In genomic region chr2:28004086-28004485, GRCh38 we compare ENCODE assay signal across 11 cellular contexts.
DNase-seq lines count a peak whose midpoint lies in the region; ATAC-seq and TF ChIP-seq lines count a peak whose summit lies in the region.
"Had no signal": no experiment of that assay in that cellular context is flagged by ENCODE, and none has a peak within 500 bp of the region (broad histone marks: within the 10 kb centered on the region; RNA-seq: fewer than 3 reads in every experiment).

No MANE protein-coding gene starts in this region.

- H3K4me1 ChIP-seq in skeletal muscle satellite cell (ENCODE audit: control insufficient read depth, insufficient read depth, low read length) (peaks cover 13% of the 10 kb centered on the region), GM23338 (ENCODE audit: insufficient read depth) (no peaks in the 10 kb centered on the region)

- DNase-seq in activated CD4-positive, alpha-beta T cell treated with anti-CD3 and anti-CD28 coated beads for 36 hours, result peak; percentile 39
- no peak for DNase-seq in activated CD4-positive, alpha-beta T cell treated with anti-CD3 and anti-CD28 coated beads for 1 hour
- DNase-seq in MV-4-11 (lab: John Stamatoyannopoulos, UW) (peak; percentile 45), astrocyte of the hippocampus (ENCODE audit: low read depth, low spot score) (peak; percentile 80), NCI-H1092 (lab: John Stamatoyannopoulos, UW) (no peak), GM23338 (ENCODE audit: low spot score) (no peak)
- DNase-seq: H7, naive B cell had no signal

- H3F3A ChIP-seq in GM23338 (replicated peaks; ENCODE audit: low read depth), result no peaks in the 10 kb centered on the region

- CTCF ChIA-PET in activated CD4-positive, alpha-beta T cell treated with anti-CD3 and anti-CD28 coated beads for 36 hours (lab: Charles Lee), result interaction anchor here (0.6 to 1.1 kb wide), 4 partner anchors 119 to 493 kb away, joined by 3 read pairs; no protein-coding TSS in a partner anchor

- H3K9me3 Mint-ChIP-seq in activated CD4-positive, alpha-beta T cell treated with anti-CD3 and anti-CD28 coated beads for 36 hours (ENCODE audit: low read depth), result no peaks in the 10 kb centered on the region
- no peaks in the 10 kb centered on the region; the same call in 2 of the 3 replicates for H3K9me3 Mint-ChIP-seq in GM23338

- no peak overlapping the region for H3K4me3 Mint-ChIP-seq in activated CD4-positive, alpha-beta T cell treated with anti-CD3 and anti-CD28 coated beads for 36 hours
- H3K4me3 Mint-ChIP-seq in GM23338, result no peak overlapping the region
- H3K4me3 Mint-ChIP-seq: B cell, naive B cell had no signal

- no peaks in the 10 kb centered on the region for H3K9me2 ChIP-seq in GM23338 (ENCODE audit: insufficient read depth)

- no peaks in the 10 kb centered on the region for H3K27me3 ChIP-seq in skeletal muscle satellite cell (ENCODE audit: control insufficient read depth, insufficient read depth, low read length)
- no peaks in the 10 kb centered on the region for H3K27me3 ChIP-seq in GM23338 (ENCODE audit: insufficient read depth)

- no peak for TF ChIP-seq CTCF in GM23338 (conservative IDR thresholded peaks at IDR 0.05; ENCODE audit: low read depth in 2 of 2)

- H3K36me3 ChIP-seq in skeletal muscle satellite cell (ENCODE audit: insufficient read depth, low read length), result no peaks in the 10 kb centered on the region
- H3K36me3 ChIP-seq in GM23338 (ENCODE audit: insufficient read depth), result no peaks in the 10 kb centered on the region

- H3K4me1 Mint-ChIP-seq in activated CD4-positive, alpha-beta T cell treated with anti-CD3 and anti-CD28 coated beads for 36 hours, result peaks cover 22% of the 10 kb centered on the region
- H3K4me1 Mint-ChIP-seq in GM23338, result no peaks in the 10 kb centered on the region

- H3K36me3 Mint-ChIP-seq in activated CD4-positive, alpha-beta T cell treated with anti-CD3 and anti-CD28 coated beads for 36 hours (ENCODE audit: low read depth), result peaks cover 8% of the 10 kb centered on the region
- peaks cover 5% of the 10 kb centered on the region; the same call in 2 of the 3 replicates for H3K36me3 Mint-ChIP-seq in GM23338 (ENCODE audit: low read depth)

- H2AFZ ChIP-seq in GM23338, result no peak overlapping the region

- H4K20me1 ChIP-seq in GM23338 (replicated peaks; ENCODE audit: insufficient read depth), result no peaks in the 10 kb centered on the region

- H3K4me2 ChIP-seq in skeletal muscle satellite cell (ENCODE audit: low read length), result peak overlapping the region; percentile 4
- no peak overlapping the region for H3K4me2 ChIP-seq in GM23338

- no peak overlapping the region for H3K27ac ChIP-seq in GM23338 (ENCODE audit: low read depth)

- intact Hi-C loops in activated CD4-positive, alpha-beta T cell treated with anti-CD3 and anti-CD28 coated beads for 36 hours (cut with DNase I, micrococcal nuclease), result no loop called here

- H3K9me3 ChIP-seq in skeletal muscle satellite cell (replicated peaks; ENCODE audit: low read length), result no peaks in the 10 kb centered on the region

- no peak overlapping the region for H3K4me3 ChIP-seq in skeletal muscle satellite cell (ENCODE audit: low read length)
- H3K4me3 ChIP-seq in GM23338, result no peak overlapping the region

- POLR2A ChIA-PET in activated CD4-positive, alpha-beta T cell treated with anti-CD3 and anti-CD28 coated beads for 36 hours (lab: Charles Lee), result no interaction called here

- H3K27me3 Mint-ChIP-seq in activated CD4-positive, alpha-beta T cell treated with anti-CD3 and anti-CD28 coated beads for 36 hours, result no peaks in the 10 kb centered on the region
- no peaks in the 10 kb centered on the region for H3K27me3 Mint-ChIP-seq in GM23338 (ENCODE audit: insufficient read depth, low read depth, poor library complexity)
- H3K27me3 Mint-ChIP-seq: B cell, naive B cell had no signal

- no peak overlapping the region for H3K9ac ChIP-seq in skeletal muscle satellite cell (ENCODE audit: low read depth, low read length)

- H3K27ac Mint-ChIP-seq in activated CD4-positive, alpha-beta T cell treated with anti-CD3 and anti-CD28 coated beads for 36 hours, result peak overlapping the region; percentile 16
- H3K27ac Mint-ChIP-seq in GM23338, result no peak overlapping the region
- H3K27ac Mint-ChIP-seq: B cell had no signal

- no peaks in the 10 kb centered on the region for H3K79me2 ChIP-seq in GM23338 (replicated peaks; ENCODE audit: insufficient read depth)

- peak; percentile 88 for ATAC-seq in activated CD4-positive, alpha-beta T cell treated with anti-CD3 and anti-CD28 coated beads for 36 hours
- ATAC-seq in GM21360 (IDR thresholded peaks at IDR 0.05; ENCODE audit: unreplicated experiment) (no peak), GM23338 (no peak)

TF ChIP-seq in GM23338, 12 proteins besides CTCF, POLR2A, EP300 and RAD21 (continues in another document):
- TF ChIP-seq CREB1 (CRISPR knock-in tag; IDR thresholded peaks at IDR 0.05; ENCODE audit: low read depth) (no peak), EZH2phosphoT487 (IDR thresholded peaks at IDR 0.05; ENCODE audit: unreplicated experiment) (no peak), EZH2 (IDR thresholded peaks at IDR 0.05; ENCODE audit: low read depth, unreplicated experiment) (no peak), ZNF114 (CRISPR knock-in tag; IDR thresholded peaks at IDR 0.05) (no peak), STAT1 (IDR thresholded peaks at IDR 0.05; ENCODE audit: unreplicated experiment) (no peak), NANOG (IDR thresholded peaks at IDR 0.05; ENCODE audit: borderline replicate concordance) (no peak), POLR2AphosphoS5 (IDR thresholded peaks at IDR 0.05; ENCODE audit: low read depth) (no peak), ETS1 (IDR thresholded peaks at IDR 0.05) (no peak), ZNF462 (CRISPR knock-in tag; IDR thresholded peaks at IDR 0.05) (no peak), ZNF331 (CRISPR knock-in tag; IDR thresholded peaks at IDR 0.05; ENCODE audit: low read depth) (no peak)

Comparison
In these comparisons a context has a peak if more than half of its experiments do, and no peak if none do; other contexts are left out.
1. DNase-seq: peak in activated CD4-positive, alpha-beta T cell treated with anti-CD3 and anti-CD28 coated beads for 36 hours (single experiment), MV-4-11 (single experiment) and astrocyte of the hippocampus (single experiment); none in activated CD4-positive, alpha-beta T cell treated with anti-CD3 and anti-CD28 coated beads for 1 hour (single experiment), NCI-H1092 (single experiment) and GM23338 (single experiment).